29 cellular contexts compared by ENCODE assay signal in the genomic region with DNA sequence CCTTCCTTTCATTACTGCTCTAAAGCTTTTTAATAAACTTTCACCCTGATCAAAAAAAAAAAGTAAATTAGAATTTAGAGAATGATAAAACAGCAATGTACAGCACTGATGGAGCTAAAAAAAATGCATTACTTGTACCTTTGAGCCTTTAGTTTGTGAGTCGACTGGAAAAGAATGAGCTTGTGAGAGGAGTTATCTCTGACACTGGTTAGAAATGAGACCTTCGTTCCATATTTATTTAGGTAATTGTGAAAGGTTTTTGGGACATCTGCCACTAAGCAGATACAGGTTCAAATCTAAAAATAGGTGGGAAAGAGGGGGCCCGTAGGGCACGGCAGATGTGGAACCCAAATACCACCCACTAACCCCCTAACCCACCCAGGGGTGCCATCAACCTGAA.
"Had no signal": no experiment of that assay in that cellular context is flagged by ENCODE, and none has a peak within 500 bp of the region (broad histone marks: within the 10 kb centered on the region; RNA-seq: fewer than 3 reads in every experiment).

No MANE protein-coding gene starts in this region.

- H3K36me3 ChIP-seq: MG63, SJCRH30 had no signal

- H3K27me3 ChIP-seq: SJCRH30 had no signal

- FAIRE-seq: RCC 7860 had no signal

- H3K4me2 ChIP-seq: PC-9 had no signal

- H2AFZ ChIP-seq: PC-9 had no signal

- H3K27ac ChIP-seq: PC-9, RWPE1, SJCRH30, SK-N-MC had no signal

- H3K9me3 ChIP-seq: MG63, SJCRH30 had no signal

- H3K4me1 ChIP-seq: SJCRH30 had no signal

- H3K4me3 ChIP-seq: MG63, PC-9, SJCRH30, SK-N-MC had no signal

- DNase-seq: Kasumi-1, KG1, MG63, NCI-H1048, NCI-H1092 treated with DMSO at 0.1 percent for 48 hours, NCI-H1105 treated with DMSO at 0.1 percent for 48 hours, NCI-H1436, NCI-H146, NCI-H1694, NCI-H187, NCI-H1930, NCI-H2029 treated with DMSO at 0.1 percent for 48 hours, NCI-H2081 treated with DMSO at 0.1 percent for 48 hours, NCI-H2107, NCI-H2171, NCI-H226, NCI-H446 treated with DMSO at 0.1 percent for 48 hours, NCI-H510A, NCI-H748 treated with DMSO at 0.1 percent for 48 hours, PC-9, SHP77, SIG-M5 had no signal

- ATAC-seq: Panc1, Right ventricle myocardium inferior, SK-N-SH treated with all-trans-retinoic acid at 6 μM for 48 hours had no signal
